In genomic region chr17:75405365-75406221, GRCh38 we compare ENCODE assay signal across 8 cellular contexts. TPM values are rescaled to one million over a fixed set of nuclear protein-coding genes. Genes with fewer than 3 reads are reported as not detected.
DNase-seq lines count a peak whose midpoint lies in the region; ATAC-seq, FAIRE-seq and TF ChIP-seq lines count a peak whose summit lies in the region.

Gene GRB2, minus strand, starts transcription at chr17:75405678. Its CDS starts 12,050 bp downstream, at chr17:75393628.

- peaks cover 2% of the 10 kb centered on the region; the same call in 1 of the 2 replicates for H3K36me3 Mint-ChIP-seq in WTC11

- H3K9me3 Mint-ChIP-seq in WTC11, result no peaks in the 10 kb centered on the region

- H3K27ac ChIP-seq in ACC112 (ENCODE audit: low read depth, low read length), result peak within 1 kb of the TSS; percentile 40
- peak within 1 kb of the TSS; percentile 53 to 97 for H3K27ac ChIP-seq in small intestine (ENCODE audit: low read depth in 1 of 2, low read length in 1 of 2)

- peaks cover 3% of the 10 kb centered on the region; the same call in 1 of the 2 replicates for H3K27me3 Mint-ChIP-seq in WTC11 (ENCODE audit: low read depth)

- H2AFZ ChIP-seq in ACC112 (ENCODE audit: low read length, unreplicated experiment), result peak within 1 kb of the TSS; percentile 92

- H3K4me3 Mint-ChIP-seq in WTC11, result peak within 1 kb of the TSS; percentile 87

- H3K4me1 ChIP-seq in ACC112 (ENCODE audit: control insufficient read depth, insufficient read depth, low read length, unreplicated experiment) (peaks cover 8% of the 10 kb centered on the region), small intestine (ENCODE audit: control insufficient read depth in 2 of 2, insufficient read depth in 1 of 2, low read depth in 1 of 2, low read length in 1 of 2) (peaks cover 0 to 2% of the 10 kb centered on the region in 2 donors)

- WGBS in small intestine, 3 donors, result 0 to 1% (median 0%) methylated on average over 54 to 74 of the region's 74 CpGs

- FAIRE-seq in bronchial epithelial cell (lab: Jason Lieb, UNC) (no peak), small intestine (lab: Jason Lieb, UNC) (no peak)

- H3K4me3 ChIP-seq in ACC112 (ENCODE audit: low read depth, low read length) (peak within 1 kb of the TSS; percentile 88), bronchial epithelial cell (ENCODE audit: low read depth, low read length) (peak within 1 kb of the TSS; percentile 95), small intestine (ENCODE audit: low read depth in 1 of 2, low read length in 2 of 2) (peak within 1 kb of the TSS; percentile 95)

- TF ChIP-seq CTCF in WTC11 (IDR thresholded peaks at IDR 0.05), result no peak
- TF ChIP-seq CTCF in bronchial epithelial cell (IDR thresholded peaks at IDR 0.05; ENCODE audit: insufficient read depth, low read length, severe bottlenecking), result no peak

- ATAC-seq in GM18909 (IDR thresholded peaks at IDR 0.05; ENCODE audit: poor library complexity, unreplicated experiment) (peak; percentile 85), HG03159 (IDR thresholded peaks at IDR 0.05; ENCODE audit: unreplicated experiment) (peak; percentile 68), WTC11 (peak; percentile 88)

- H3K9me3 ChIP-seq in small intestine (ENCODE audit: control insufficient read depth, low read depth), result no peaks in the 10 kb centered on the region

- POLR2A ChIA-PET in WTC11 (lab: Charles Lee), result interaction anchor here (0.5 to 1.4 kb wide), 9 partner anchors 8 to 135 kb away, joined by 3 to 11 read pairs (median 3); partner anchors contain the start of genes MIF4GD, SLC25A19 and TMEM94

- DNase-seq in NCI-H226 (peak; percentile 90), WTC11 (ENCODE audit: low spot score) (peak; percentile 99), bronchial epithelial cell (ENCODE audit: low read depth) (peak; percentile 86), iPS-NIHi11 (ENCODE audit: low spot score) (peak; percentile 99), small intestine (peak; percentile 98)

- H3K27ac Mint-ChIP-seq in WTC11, result no peak within 1 kb of the TSS

- H3K4me1 Mint-ChIP-seq in WTC11, result peaks cover 15% of the 10 kb centered on the region

- peaks cover 45% of the 10 kb centered on the region for H3K79me2 ChIP-seq in ACC112 (ENCODE audit: control insufficient read depth, insufficient read depth, low read length, unreplicated experiment)

- H3K27me3 ChIP-seq in ACC112 (ENCODE audit: insufficient read depth, low read length), result no peaks in the 10 kb centered on the region
- H3K27me3 ChIP-seq in bronchial epithelial cell (ENCODE audit: control insufficient read depth, insufficient read depth, low read length), result peaks cover 2% of the 10 kb centered on the region
- no peaks in the 10 kb centered on the region for H3K27me3 ChIP-seq in small intestine (ENCODE audit: control insufficient read depth in 2 of 2, insufficient read depth in 2 of 2, low read length in 2 of 2)

- H3K36me3 ChIP-seq in ACC112 (ENCODE audit: insufficient read depth, low read length) (no peaks in the 10 kb centered on the region), bronchial epithelial cell (ENCODE audit: control insufficient read depth, insufficient read depth, low read length) (no peaks in the 10 kb centered on the region), small intestine (ENCODE audit: control insufficient read depth in 2 of 2, insufficient read depth in 2 of 2, low read length in 2 of 2) (no peaks in the 10 kb centered on the region)

- CTCF ChIA-PET in WTC11 (lab: Charles Lee), result interaction anchor here (0.5 to 2.8 kb wide), 18 partner anchors 11 to 450 kb away, joined by 3 to 32 read pairs (median 4); partner anchors contain the start of genes GGA3, MIF4GD, MRPS7 and SLC25A19

TF ChIP-seq in WTC11, 78 proteins besides CTCF, POLR2A, EP300 and RAD21 (continues in another document):
- TF ChIP-seq E2F5 (CRISPR knock-in tag; IDR thresholded peaks at IDR 0.05) (no peak), NR3C1 (CRISPR knock-in tag; conservative IDR thresholded peaks at IDR 0.05; ENCODE audit: low read depth) (no peak), SMAD3 (CRISPR knock-in tag; IDR thresholded peaks at IDR 0.05; ENCODE audit: borderline replicate concordance) (0 out of 2 replicates have a peak, but pooled peaks have one; percentile 19), RELA (CRISPR knock-in tag; IDR thresholded peaks at IDR 0.05; ENCODE audit: borderline replicate concordance) (0 out of 2 replicates have a peak, but pooled peaks have one; percentile 66), NFATC4 (CRISPR knock-in tag; IDR thresholded peaks at IDR 0.05) (no peak), JUN (CRISPR knock-in tag; IDR thresholded peaks at IDR 0.05) (0 out of 2 replicates have a peak, but pooled peaks have one; percentile 8), TEAD1 (CRISPR knock-in tag; IDR thresholded peaks at IDR 0.05) (0 out of 2 replicates have a peak, but pooled peaks have one; percentile 36), FOXK1 (CRISPR knock-in tag; IDR thresholded peaks at IDR 0.05) (peak; percentile 75), SMAD4 (CRISPR knock-in tag; IDR thresholded peaks at IDR 0.05) (no peak), USF1 (CRISPR knock-in tag; IDR thresholded peaks at IDR 0.05) (no peak), NFYB (CRISPR knock-in tag; conservative IDR thresholded peaks at IDR 0.05; ENCODE audit: low read depth) (no peak), USF2 (CRISPR knock-in tag; IDR thresholded peaks at IDR 0.05) (peak; percentile 34; the same call in 1 of the 2 replicates), GABPB1 (CRISPR knock-in tag; IDR thresholded peaks at IDR 0.05) (peak; percentile 62; the same call in 1 of the 2 replicates), ZBTB43 (CRISPR knock-in tag; IDR thresholded peaks at IDR 0.05) (0 out of 2 replicates have a peak, but pooled peaks have one; percentile 17), SP1 (CRISPR knock-in tag; conservative IDR thresholded peaks at IDR 0.05) (peak; percentile 92), ATF6 (CRISPR knock-in tag; IDR thresholded peaks at IDR 0.05) (no peak), ZNF416 (CRISPR knock-in tag; IDR thresholded peaks at IDR 0.05) (0 out of 2 replicates have a peak, but pooled peaks have one; percentile 20), ELF4 (CRISPR knock-in tag; IDR thresholded peaks at IDR 0.05; ENCODE audit: low read depth) (no peak), ATF1 (CRISPR knock-in tag; IDR thresholded peaks at IDR 0.05) (0 out of 2 replicates have a peak, but pooled peaks have one; percentile 9), MAX (CRISPR knock-in tag; IDR thresholded peaks at IDR 0.05) (0 out of 2 replicates have a peak, but pooled peaks have one; percentile 44), ATF3 (CRISPR knock-in tag; conservative IDR thresholded peaks at IDR 0.05) (no peak)

RNA-seq across cellular contexts. Expression of gene GRB2, which starts in this region (rescaled TPM):
- total RNA-seq in WTC11 (2021) (82.9 to 93.3 TPM (median 92.6 TPM) in 3 replicates), bronchial epithelial cell (102 and 103 TPM in 2 replicates)
- 10 to 100 TPM; 65.6 to 73.5 (median 66.2) TPM for polyA plus RNA-seq in small intestine

Comparison
In these comparisons a context has a peak if more than half of its experiments do, and no peak if none do; other contexts are left out.
1. Peak in every context shown above with its lines: DNase-seq, ATAC-seq, H3K4me3 ChIP-seq and H3K27ac ChIP-seq.